Comparison of ENCODE assay signal across 11 cellular contexts in genomic region chr7:33750177-33750576, GRCh38.
DNase-seq lines count a peak whose midpoint lies in the region; ATAC-seq, FAIRE-seq and TF ChIP-seq lines count a peak whose summit lies in the region.
"Had no signal": no experiment of that assay in that cellular context is flagged by ENCODE, and none has a peak within 500 bp of the region (broad histone marks: within the 10 kb centered on the region; RNA-seq: fewer than 3 reads in every experiment).

No MANE protein-coding gene starts in this region.

- H3K4me3 Mint-ChIP-seq in astrocyte (ENCODE audit: unreplicated experiment): no peak overlapping the region
- no peak overlapping the region for H3K4me3 Mint-ChIP-seq in stimulated activated naive CD8-positive, alpha-beta T cell treated with anti-CD3 and anti-CD28 coated beads, Interleukin-15, amount 100 ng/mL, for 72 hours

- H3K27ac Mint-ChIP-seq in astrocyte (ENCODE audit: unreplicated experiment): no peak overlapping the region
- H3K27ac Mint-ChIP-seq in stimulated activated naive CD8-positive, alpha-beta T cell treated with anti-CD3 and anti-CD28 coated beads, Interleukin-15, amount 100 ng/mL, for 72 hours: no peak overlapping the region

- 50 to 67% methylated on average over 1 of the region's 1 CpG for WGBS in lower leg skin, 2 donors

- DNase-seq in GM12891 (ENCODE audit: insufficient read length, low spot score) (no peak), astrocyte (ENCODE audit: low read depth) (peak; percentile 77), HPDE6-E6E7 (ENCODE audit: extremely low spot score) (no peak), C1 segment of cervical spinal cord (lab: John Stamatoyannopoulos, UW) (no peak), lower leg skin (ENCODE audit: low spot score in 2 of 2) (no peak)
- DNase-seq in stimulated activated naive CD8-positive, alpha-beta T cell treated with anti-CD3 and anti-CD28 coated beads, Interleukin-15, amount 100 ng/mL, for 72 hours: no peak
- DNase-seq: AML-193, left lung, T-helper 1 cell had no signal

- no peaks in the 10 kb centered on the region for H4K20me1 ChIP-seq in astrocyte (ENCODE audit: insufficient read depth, low read length)

- ATAC-seq in GM21423 (IDR thresholded peaks at IDR 0.05; ENCODE audit: unreplicated experiment): peak; percentile 52
- peak; percentile 93 for ATAC-seq in HG03095 (IDR thresholded peaks at IDR 0.05; ENCODE audit: unreplicated experiment)
- no peak for ATAC-seq in stimulated activated naive CD8-positive, alpha-beta T cell treated with anti-CD3 and anti-CD28 coated beads, Interleukin-15, amount 100 ng/mL, for 72 hours
- ATAC-seq: left lung had no signal

- peak overlapping the region; percentile 29 for H3K4me2 ChIP-seq in astrocyte (ENCODE audit: low read length)

- no peaks in the 10 kb centered on the region for H3K27me3 ChIP-seq in astrocyte (ENCODE audit: insufficient read depth, low read length)
- H3K27me3 ChIP-seq: left lung had no signal

- peaks cover 5% of the 10 kb centered on the region for H3K4me1 Mint-ChIP-seq in astrocyte (ENCODE audit: low read depth, unreplicated experiment)
- no peaks in the 10 kb centered on the region for H3K4me1 Mint-ChIP-seq in stimulated activated naive CD8-positive, alpha-beta T cell treated with anti-CD3 and anti-CD28 coated beads, Interleukin-15, amount 100 ng/mL, for 72 hours

- H3K9ac ChIP-seq in astrocyte (ENCODE audit: low read length): no peak overlapping the region

- no peaks in the 10 kb centered on the region for H3K36me3 Mint-ChIP-seq in astrocyte (ENCODE audit: low read depth, unreplicated experiment)

- H3K9me3 Mint-ChIP-seq in astrocyte (ENCODE audit: unreplicated experiment): no peaks in the 10 kb centered on the region
- H3K9me3 Mint-ChIP-seq in stimulated activated naive CD8-positive, alpha-beta T cell treated with anti-CD3 and anti-CD28 coated beads, Interleukin-15, amount 100 ng/mL, for 72 hours: no peaks in the 10 kb centered on the region

- H3K36me3 ChIP-seq in astrocyte (ENCODE audit: insufficient read depth, low read length): no peaks in the 10 kb centered on the region
- H3K36me3 ChIP-seq: left lung had no signal

- no peak overlapping the region for H3K27ac ChIP-seq in astrocyte (ENCODE audit: low read depth, low read length)
- H3K27ac ChIP-seq: left lung had no signal

- no peak overlapping the region for H2AFZ ChIP-seq in astrocyte (ENCODE audit: low read depth, low read length)

- H3K4me3 ChIP-seq in astrocyte (ENCODE audit: insufficient read depth, low read depth, low read length) (no peak overlapping the region), lower leg skin (ENCODE audit: low read depth, poor library complexity, severe bottlenecking) (no peak overlapping the region)
- H3K4me3 ChIP-seq: left lung had no signal

- H3K79me2 ChIP-seq in astrocyte (ENCODE audit: insufficient read depth, low read length): no peaks in the 10 kb centered on the region

- H3K9me3 ChIP-seq in astrocyte (ENCODE audit: insufficient read depth, low read depth, low read length): no peaks in the 10 kb centered on the region
- H3K9me3 ChIP-seq: left lung had no signal

- no peak for TF ChIP-seq CTCF in astrocyte (IDR thresholded peaks at IDR 0.05; ENCODE audit: insufficient read depth, low read depth, low read length)
- no peak for TF ChIP-seq CTCF in lower leg skin (IDR thresholded peaks at IDR 0.05)

- FAIRE-seq in GM12891 (lab: Jason Lieb, UNC) (no peak), astrocyte (lab: Jason Lieb, UNC) (no peak)

- H3K27me3 Mint-ChIP-seq in astrocyte (ENCODE audit: low read depth, unreplicated experiment): no peaks in the 10 kb centered on the region
- H3K27me3 Mint-ChIP-seq in stimulated activated naive CD8-positive, alpha-beta T cell treated with anti-CD3 and anti-CD28 coated beads, Interleukin-15, amount 100 ng/mL, for 72 hours: no peaks in the 10 kb centered on the region

- H3K4me1 ChIP-seq in astrocyte (ENCODE audit: insufficient read depth, low read length): peaks cover 6% of the 10 kb centered on the region
- H3K4me1 ChIP-seq: left lung had no signal

- TF ChIP-seq POLR2A in GM12891 (IDR thresholded peaks at IDR 0.05; ENCODE audit: low read depth, low read length) (no peak), lower leg skin (IDR thresholded peaks at IDR 0.05) (no peak)

- intact Hi-C loops in lower leg skin (cut with DNase I; ENCODE audit: low total_unique reads): loop anchor here (10.0 kb wide), 2 partner anchors 145 to 185 kb away; no protein-coding TSS in a partner anchor

TF ChIP-seq in GM12891, 5 proteins besides CTCF, POLR2A, EP300 and RAD21:
- no peak for TF ChIP-seq PAX5 (IDR thresholded peaks at IDR 0.05; ENCODE audit: insufficient read depth, low read length, severe bottlenecking)
- TF ChIP-seq SPI1 (IDR thresholded peaks at IDR 0.05; ENCODE audit: low read depth, low read length): 0 out of 2 replicates have a peak, but pooled peaks have one; percentile 10
